ENCODE assay signal across 9 cellular contexts in genomic region chr4:182145360-182145905, GRCh38.
DNase-seq lines count a peak whose midpoint lies in the region; ATAC-seq and TF ChIP-seq lines count a peak whose summit lies in the region.
"Had no signal": no experiment of that assay in that cellular context is flagged by ENCODE, and none has a peak within 500 bp of the region (broad histone marks: within the 10 kb centered on the region; RNA-seq: fewer than 3 reads in every experiment).

No MANE protein-coding gene starts in this region.

- peaks cover 4 to 21% of the 10 kb centered on the region in 2 donors for H3K27me3 ChIP-seq in esophagus (ENCODE audit: control insufficient read depth in 1 of 2, insufficient read depth in 2 of 2, low read length in 2 of 2)
- H3K27me3 ChIP-seq in psoas muscle (ENCODE audit: insufficient read depth in 3 of 3, low read length in 2 of 3), result peaks cover 0 to 79% (median 24%) of the 10 kb centered on the region in 3 donors

- no peak overlapping the region for H3K4me2 ChIP-seq in OCI-LY7 (ENCODE audit: low read length)

- no peak overlapping the region for H2AFZ ChIP-seq in OCI-LY7 (ENCODE audit: low read length)

- H4K20me1 ChIP-seq in OCI-LY7 (ENCODE audit: insufficient read depth, low read length), result no peaks in the 10 kb centered on the region

- H3K4me1 ChIP-seq in esophagus (ENCODE audit: control insufficient read depth in 2 of 2, insufficient read depth in 2 of 2, low read length in 1 of 2), result peaks cover 5 to 6% of the 10 kb centered on the region in 2 donors
- peaks cover 6% of the 10 kb centered on the region for H3K4me1 ChIP-seq in psoas muscle
- no peaks in the 10 kb centered on the region for H3K4me1 ChIP-seq in OCI-LY7 (ENCODE audit: insufficient read depth, low read length, poor library complexity, severe bottlenecking)

- intact Hi-C loops in psoas muscle (cut with DNase I) (no loop called here), OCI-LY7 (cut with micrococcal nuclease; ENCODE audit: unreplicated experiment) (no loop called here)

- POLR2A ChIA-PET in OCI-LY7 (lab: Charles Lee), result no interaction called here

- no peak for ATAC-seq in psoas muscle
- no peak for ATAC-seq in HG03135 (IDR thresholded peaks at IDR 0.05; ENCODE audit: unreplicated experiment)

- BruUV-seq in OCI-LY7 (replicated peaks; lab: Mats Ljungman, UMichigan), result no TSS peak

- H3K36me3 ChIP-seq in esophagus (ENCODE audit: control insufficient read depth in 2 of 2, insufficient read depth in 2 of 2, low read length in 1 of 2) (no peaks in the 10 kb centered on the region), psoas muscle (ENCODE audit: insufficient read depth in 1 of 2, low read depth in 1 of 2) (no peaks in the 10 kb centered on the region), OCI-LY7 (ENCODE audit: insufficient read depth, low read length) (no peaks in the 10 kb centered on the region)

- DNase-seq in DMS79 treated with DMSO at 0.1 percent for 48 hours (lab: John Stamatoyannopoulos, UW) (peak; percentile 63), DMS79 (lab: John Stamatoyannopoulos, UW) (no peak), NCI-H69 (lab: John Stamatoyannopoulos, UW) (peak; percentile 70), psoas muscle (no peak), NCI-H2196 (lab: John Stamatoyannopoulos, UW; ENCODE audit: unreplicated experiment) (no peak), OCI-LY7 (ENCODE audit: low spot score) (no peak)
- DNase-seq: NCI-H82 had no signal

- CTCF ChIA-PET in OCI-LY7 (lab: Charles Lee; ENCODE audit: unreplicated experiment), result no interaction called here

- H3K79me2 ChIP-seq in OCI-LY7 (ENCODE audit: insufficient read depth, low read depth, low read length), result no peaks in the 10 kb centered on the region

- no peaks in the 10 kb centered on the region for H3K9me3 ChIP-seq in esophagus (ENCODE audit: control insufficient read depth in 2 of 2, insufficient read depth in 1 of 2, low read depth in 1 of 2, low read length in 1 of 2)
- no peaks in the 10 kb centered on the region for H3K9me3 ChIP-seq in psoas muscle
- no peaks in the 10 kb centered on the region for H3K9me3 ChIP-seq in OCI-LY7 (ENCODE audit: low read length)

- TF ChIP-seq CTCF in psoas muscle (IDR thresholded peaks at IDR 0.05), result no peak
- TF ChIP-seq CTCF in OCI-LY7 (conservative IDR thresholded peaks at IDR 0.05; ENCODE audit: low read length), result no peak

- no peaks in the 10 kb centered on the region for H3K9me2 ChIP-seq in OCI-LY7 (ENCODE audit: insufficient read depth, low read length)

- 11 to 17% methylated on average over 11 of the region's 11 CpGs for WGBS in esophagus, 2 donors
- WGBS in psoas muscle, 3 donors, result 24 to 29% (median 29%) methylated on average over 11 of the region's 11 CpGs

- H3K4me3 ChIP-seq in esophagus (ENCODE audit: low read depth in 1 of 2, low read length in 2 of 2) (peak overlapping the region; percentile 50 to 68), psoas muscle (peak overlapping the region; percentile 78), OCI-LY7 (ENCODE audit: low read depth, low read length, poor library complexity, severe bottlenecking) (no peak overlapping the region)

- H3K27ac ChIP-seq in esophagus (ENCODE audit: low read depth in 2 of 2, low read length in 1 of 2) (no peak overlapping the region), psoas muscle (no peak overlapping the region), OCI-LY7 (ENCODE audit: low read depth, low read length, poor library complexity, severe bottlenecking) (no peak overlapping the region)

Comparison
In these comparisons a context has a peak if more than half of its experiments do, and no peak if none do; other contexts are left out.
1. DNase-seq: peak in DMS79 treated with DMSO at 0.1 percent for 48 hours (single experiment) and NCI-H69 (single experiment); none in DMS79 (single experiment), psoas muscle (0 of 2), NCI-H2196 (single experiment) and OCI-LY7 (single experiment).